Comparison of ENCODE assay signal across 8 cellular contexts in the genomic region with DNA sequence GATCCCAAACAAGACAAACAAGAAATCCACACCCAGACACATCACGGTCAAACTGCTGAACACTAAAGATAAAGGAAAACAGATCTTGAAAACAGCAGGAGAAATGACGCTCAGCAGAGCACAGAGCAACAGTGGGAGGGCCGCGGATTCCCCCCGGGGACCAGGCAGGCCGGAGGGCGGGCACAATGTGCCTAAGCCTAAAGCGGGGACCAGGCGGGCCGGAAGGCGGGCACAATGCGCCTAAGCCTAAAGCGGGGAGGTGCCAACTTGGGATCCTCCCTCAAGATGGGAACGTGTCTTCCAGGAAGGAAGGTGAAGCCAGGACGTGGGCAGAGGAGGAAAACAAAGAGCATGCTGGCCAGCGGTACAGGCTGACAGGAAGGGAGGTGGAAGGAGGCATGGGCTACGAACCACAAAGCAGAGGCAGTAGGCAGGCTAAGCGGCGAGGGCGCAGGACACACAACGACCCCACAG. TPM values are rescaled to one million over a fixed set of nuclear protein-coding genes. Genes with fewer than 3 reads are reported as not detected.
DNase-seq lines count a peak whose midpoint lies in the region; ATAC-seq and TF ChIP-seq lines count a peak whose summit lies in the region.

No MANE protein-coding gene starts in this region.

- H3K9ac ChIP-seq in smooth muscle cell (ENCODE audit: low read depth): peak overlapping the region; percentile 6

- peak overlapping the region; percentile 23 for H3K4me3 ChIP-seq in A673 (ENCODE audit: low read depth, low read length, poor library complexity, severe bottlenecking)
- H3K4me3 ChIP-seq in right cardiac atrium (ENCODE audit: low read length): no peak overlapping the region
- peak overlapping the region; percentile 34 for H3K4me3 ChIP-seq in smooth muscle cell
- H3K4me3 ChIP-seq in prostate gland: no peak overlapping the region

- DNase-seq in A673 (ENCODE audit: low spot score) (peak; percentile 94), right cardiac atrium (peak; percentile 87 to 94 (median 92)), smooth muscle cell (lab: John Stamatoyannopoulos, UW; ENCODE audit: unreplicated experiment) (peak; percentile 22), prostate gland (ENCODE audit: low spot score) (no peak), NCI-H146 treated with DMSO at 0.1 percent for 48 hours (lab: John Stamatoyannopoulos, UW; ENCODE audit: unreplicated experiment) (no peak)

- no peaks in the 10 kb centered on the region for H3K9me3 ChIP-seq in A673 (ENCODE audit: low read depth, low read length, poor library complexity, severe bottlenecking)
- H3K9me3 ChIP-seq in right cardiac atrium (ENCODE audit: control insufficient read depth, low read length): no peaks in the 10 kb centered on the region
- H3K9me3 ChIP-seq in smooth muscle cell (replicated peaks; ENCODE audit: low read depth): no peaks in the 10 kb centered on the region
- no peaks in the 10 kb centered on the region for H3K9me3 ChIP-seq in prostate gland

- H3K4me1 ChIP-seq in A673 (ENCODE audit: insufficient read depth, low read length, poor library complexity, severe bottlenecking): peaks cover 45% of the 10 kb centered on the region
- peaks cover 7% of the 10 kb centered on the region for H3K4me1 ChIP-seq in right cardiac atrium (ENCODE audit: control insufficient read depth, insufficient read depth, low read length)
- H3K4me1 ChIP-seq in smooth muscle cell (ENCODE audit: low read depth): peaks cover 6% of the 10 kb centered on the region
- H3K4me1 ChIP-seq in prostate gland (replicated peaks): peaks cover 3% of the 10 kb centered on the region

- H3K36me3 Mint-ChIP-seq in activated T-helper 17 cell treated with anti-CD3 and anti-CD28 coated beads, Interleukin-2, amount 50 U/mL, for 72 hours (ENCODE audit: low read depth): peaks cover 8% of the 10 kb centered on the region

- POLR2A ChIA-PET in A673 (lab: Charles Lee; ENCODE audit: low non-redundant PET): no interaction called here

- ATAC-seq in GM18520 (IDR thresholded peaks at IDR 0.05; ENCODE audit: unreplicated experiment): peak; percentile 48
- ATAC-seq in HG03196 (IDR thresholded peaks at IDR 0.05; ENCODE audit: unreplicated experiment): peak; percentile 54
- ATAC-seq in activated T-helper 17 cell treated with anti-CD3 and anti-CD28 coated beads, Interleukin-2, amount 50 U/mL, for 72 hours (replicated peaks): peak; percentile 49
- ATAC-seq in right cardiac atrium: peak; percentile 92 to 94

- H3K27me3 Mint-ChIP-seq in activated T-helper 17 cell treated with anti-CD3 and anti-CD28 coated beads, Interleukin-2, amount 50 U/mL, for 72 hours: no peaks in the 10 kb centered on the region

- TF ChIP-seq CTCF in A673 (conservative IDR thresholded peaks at IDR 0.05; ENCODE audit: low read depth, low read length): no peak
- TF ChIP-seq CTCF in smooth muscle cell (IDR thresholded peaks at IDR 0.05; ENCODE audit: borderline replicate concordance, insufficient read depth, poor library complexity, severe bottlenecking): no peak
- no peak for TF ChIP-seq CTCF in prostate gland (IDR thresholded peaks at IDR 0.05)

- H3K27me3 ChIP-seq in A673 (replicated peaks; ENCODE audit: insufficient read depth, low read depth, low read length, poor library complexity): no peaks in the 10 kb centered on the region
- no peaks in the 10 kb centered on the region for H3K27me3 ChIP-seq in right cardiac atrium (ENCODE audit: control insufficient read depth, insufficient read depth)
- no peaks in the 10 kb centered on the region for H3K27me3 ChIP-seq in smooth muscle cell (ENCODE audit: low read depth)
- no peaks in the 10 kb centered on the region for H3K27me3 ChIP-seq in prostate gland (replicated peaks; ENCODE audit: insufficient read depth)

- H3K4me1 Mint-ChIP-seq in activated T-helper 17 cell treated with anti-CD3 and anti-CD28 coated beads, Interleukin-2, amount 50 U/mL, for 72 hours: peaks cover 17% of the 10 kb centered on the region

- H3K4me2 ChIP-seq in smooth muscle cell: peak overlapping the region; percentile 84

- H3K9me3 Mint-ChIP-seq in activated T-helper 17 cell treated with anti-CD3 and anti-CD28 coated beads, Interleukin-2, amount 50 U/mL, for 72 hours: no peaks in the 10 kb centered on the region

- 27% methylated on average over 21 of the region's 21 CpGs for WGBS in right cardiac atrium
- WGBS in smooth muscle cell (ENCODE audit: low lambda C conversion rate): 16% methylated on average over 21 of the region's 21 CpGs
- WGBS in prostate gland: 44% methylated on average over 16 of the region's 21 CpGs

- peak overlapping the region; percentile 74 for H3K27ac Mint-ChIP-seq in activated T-helper 17 cell treated with anti-CD3 and anti-CD28 coated beads, Interleukin-2, amount 50 U/mL, for 72 hours

- peak overlapping the region; percentile 48 for H3K4me3 Mint-ChIP-seq in activated T-helper 17 cell treated with anti-CD3 and anti-CD28 coated beads, Interleukin-2, amount 50 U/mL, for 72 hours

- intact Hi-C loops in A673 (cut with micrococcal nuclease; ENCODE audit: unreplicated experiment): no loop called here
- intact Hi-C loops in right cardiac atrium (cut with DNase I): no loop called here
- intact Hi-C loops in prostate gland (cut with DNase I): no loop called here

- H3K79me2 ChIP-seq in smooth muscle cell (ENCODE audit: low read depth): peaks cover 70% of the 10 kb centered on the region

- no TSS peak for BruUV-seq in A673 (replicated peaks; lab: Mats Ljungman, UMichigan)

- no peak overlapping the region for H2AFZ ChIP-seq in smooth muscle cell (ENCODE audit: low read depth)

- TF ChIP-seq POLR2A in prostate gland (IDR thresholded peaks at IDR 0.05): no peak

- H4K20me1 ChIP-seq in smooth muscle cell (ENCODE audit: low read depth): peaks cover 89% of the 10 kb centered on the region

- no peaks in the 10 kb centered on the region for H3F3A ChIP-seq in smooth muscle cell (ENCODE audit: low read depth)

- H3K27ac ChIP-seq in A673 (ENCODE audit: low read depth, low read length, poor library complexity, severe bottlenecking) (peak overlapping the region; percentile 65), right cardiac atrium (ENCODE audit: low read length) (peak overlapping the region; percentile 28), smooth muscle cell (ENCODE audit: low read depth) (peak overlapping the region; percentile 61), prostate gland (no peak overlapping the region)

- CTCF ChIA-PET in A673 (lab: Charles Lee): interaction anchor here (0.8 kb wide), 1 partner anchor 9 kb away, joined by 5 read pairs; no protein-coding TSS in a partner anchor

- H3K36me3 ChIP-seq in A673 (ENCODE audit: insufficient read depth, low read length, poor library complexity, severe bottlenecking) (peaks cover 6% of the 10 kb centered on the region), smooth muscle cell (ENCODE audit: low read depth) (no peaks in the 10 kb centered on the region), prostate gland (no peaks in the 10 kb centered on the region)

RNA-seq across cellular contexts. Expression of a gene that starts 31.1 kb away (rescaled TPM):
- total RNA-seq in A673 (2021) (112 and 128 TPM in 2 replicates), right cardiac atrium (10 to 100 TPM; 30.3 to 42.5 (median 36.3) TPM), smooth muscle cell (65.2 and 86.2 TPM in 2 replicates), prostate gland (100 to 1,000 TPM in 1 of 2 donors, 10 to 100 TPM in 1; 97.1 to 121 TPM)
- total RNA-seq in activated T-helper 17 cell treated with anti-CD3 and anti-CD28 coated beads, Interleukin-2, amount 50 U/mL, for 72 hours: 10 to 100 TPM; 34.3 to 39.5 TPM
- polyA plus RNA-seq in right cardiac atrium (12.2 TPM), smooth muscle cell (67.6 and 69.6 TPM in 2 replicates)

Comparison
In these comparisons a context has a peak if more than half of its experiments do, and no peak if none do; other contexts are left out.
1. DNase-seq: peak in A673 (single experiment), right cardiac atrium (3 of 3) and smooth muscle cell (single experiment); none in prostate gland (single experiment) and NCI-H146 treated with DMSO at 0.1 percent for 48 hours (single experiment).
2. H3K27ac ChIP-seq: peak in A673 (single experiment), right cardiac atrium (single experiment) and smooth muscle cell (single experiment); none in prostate gland (0 of 2).
3. H3K4me3 ChIP-seq: peak in A673 (single experiment) and smooth muscle cell (single experiment); none in right cardiac atrium (single experiment) and prostate gland (0 of 2).
4. Peak in every context shown above with its lines, with median percentiles within 50 percentile points of each other: ATAC-seq.